ENCODE assay signal across 8 cellular contexts in the genomic region with DNA sequence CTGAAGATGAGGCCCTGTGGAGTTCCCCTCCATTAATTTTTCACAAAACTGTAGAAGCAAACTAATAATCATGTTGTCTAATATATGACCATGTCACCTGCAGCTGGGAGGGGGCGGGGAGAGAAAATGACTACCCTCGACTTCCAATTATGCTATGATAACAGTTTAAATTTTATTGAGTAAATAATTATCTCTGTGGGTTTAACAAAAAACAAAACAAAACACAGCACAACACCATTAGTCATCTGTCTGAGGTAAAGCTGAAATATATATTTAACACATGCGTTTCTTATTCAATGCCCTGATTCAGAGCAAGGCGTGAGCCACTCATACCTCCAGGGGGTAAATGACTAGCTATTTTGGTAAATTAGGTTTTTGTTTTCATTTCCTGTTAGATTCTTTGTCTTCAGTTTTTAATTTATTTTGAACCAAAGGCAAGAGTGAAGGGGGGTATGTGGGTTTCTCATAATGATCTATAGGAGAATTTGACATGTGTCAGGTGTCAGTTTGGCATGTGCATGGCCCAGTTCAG.
A peak's percentile ranks its signal among the peaks of the same experiment; 100 is the strongest.
DNase-seq lines count a peak whose midpoint lies in the region; ATAC-seq lines count a peak whose summit lies in the region.
"Had no signal": no experiment of that assay in that cellular context is flagged by ENCODE, and none has a peak within 500 bp of the region (broad histone marks: within the 10 kb centered on the region; RNA-seq: fewer than 3 reads in every experiment).

No MANE protein-coding gene starts in this region.

- ATAC-seq in GM18517 (IDR thresholded peaks at IDR 0.05; ENCODE audit: unreplicated experiment) (peak; percentile 60), GM19043 (IDR thresholded peaks at IDR 0.05; ENCODE audit: low read depth, unreplicated experiment) (peak; percentile 56), HG03196 (IDR thresholded peaks at IDR 0.05; ENCODE audit: unreplicated experiment) (peak; percentile 71), T-helper 17 cell (no peak)

- no peaks in the 10 kb centered on the region for H3K36me3 Mint-ChIP-seq in T-helper 17 cell (ENCODE audit: low read depth)
- H3K36me3 Mint-ChIP-seq: naive B cell had no signal

- DNase-seq in T-helper 17 cell (no peak), dermis blood vessel endothelial cell (no peak), NCI-H510A treated with DMSO at 0.1 percent for 48 hours (lab: John Stamatoyannopoulos, UW) (no peak)
- DNase-seq in effector CD4-positive, alpha-beta T cell, result no peak
- DNase-seq: naive B cell had no signal

- peaks cover 5% of the 10 kb centered on the region for H3K4me1 Mint-ChIP-seq in T-helper 17 cell

- no peaks in the 10 kb centered on the region for H3K9me3 ChIP-seq in T-helper 17 cell (ENCODE audit: control insufficient read depth, low read length, poor library complexity, severe bottlenecking)

- H3K27ac Mint-ChIP-seq in T-helper 17 cell, result peak overlapping the region; percentile 11
- H3K27ac Mint-ChIP-seq: naive B cell had no signal

- peaks cover 31% of the 10 kb centered on the region for H3K27me3 Mint-ChIP-seq in T-helper 17 cell

- no peak overlapping the region for H3K4me3 Mint-ChIP-seq in T-helper 17 cell
